Comparison of ENCODE assay signal across 15 cellular contexts in the genomic region with DNA sequence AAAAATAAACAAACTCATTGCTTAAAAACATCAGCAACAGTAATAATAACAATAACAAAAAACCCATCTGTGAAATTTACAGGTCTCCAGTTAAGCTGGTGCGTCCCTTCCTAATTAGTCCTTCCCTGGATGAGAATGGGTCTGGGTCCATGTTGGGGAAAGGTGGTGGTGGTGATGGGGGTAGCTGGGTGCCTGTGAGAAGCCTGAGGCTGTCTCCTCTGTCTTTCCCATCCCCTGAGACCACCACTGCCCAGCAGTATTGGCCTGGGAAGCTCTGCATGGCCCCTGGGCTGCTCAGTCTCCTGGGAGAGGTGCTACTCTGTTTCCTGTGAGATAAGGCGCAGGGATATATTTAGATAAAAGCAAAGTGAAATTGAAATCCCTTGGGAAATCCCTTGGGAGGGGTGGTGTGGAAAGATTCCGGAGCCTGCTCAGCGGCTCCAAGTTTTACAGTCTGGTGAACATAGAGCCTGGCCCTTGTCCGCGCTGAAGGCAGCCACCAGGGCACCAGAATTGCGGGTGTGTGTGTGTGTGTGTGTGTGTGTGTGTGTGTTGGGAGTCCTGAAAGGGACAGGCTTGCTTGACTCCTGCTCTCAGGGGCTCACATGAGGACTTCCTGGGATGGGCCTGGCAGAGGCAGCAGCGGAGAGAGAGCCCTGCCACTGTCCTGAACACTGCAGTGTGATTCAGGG.
DNase-seq lines count a peak whose midpoint lies in the region; ATAC-seq and TF ChIP-seq lines count a peak whose summit lies in the region.
"Had no signal": no experiment of that assay in that cellular context is flagged by ENCODE, and none has a peak within 500 bp of the region (broad histone marks: within the 10 kb centered on the region; RNA-seq: fewer than 3 reads in every experiment).

No MANE protein-coding gene starts in this region.

- no peaks in the 10 kb centered on the region for H3K4me1 Mint-ChIP-seq in activated T-cell treated with anti-CD3 and anti-CD28 coated beads, Interleukin-2, amount 50 U/mL, for 72 hours (ENCODE audit: low read depth)
- H3K4me1 Mint-ChIP-seq: activated naive CD4-positive, alpha-beta T cell treated with anti-CD3 and anti-CD28 coated beads, Interleukin-2, amount 50 U/mL, for 24 hours had no signal

- H3K36me3 ChIP-seq in Peyer's patch = no peaks in the 10 kb centered on the region

- no peak for TF ChIP-seq CTCF in Peyer's patch (IDR thresholded peaks at IDR 0.05)

- H3K27me3 ChIP-seq in Peyer's patch = peaks cover 0 to 2% of the 10 kb centered on the region in 2 donors

- no peak for TF ChIP-seq POLR2A in Peyer's patch (IDR thresholded peaks at IDR 0.05)

- H3K4me3 ChIP-seq in Peyer's patch = no peak overlapping the region

- intact Hi-C loops in left cardiac atrium (cut with DNase I) = no loop called here

- no peak overlapping the region for H3K4me3 Mint-ChIP-seq in activated T-cell treated with anti-CD3 and anti-CD28 coated beads, Interleukin-2, amount 50 U/mL, for 72 hours
- H3K4me3 Mint-ChIP-seq: activated naive CD4-positive, alpha-beta T cell treated with anti-CD3 and anti-CD28 coated beads, Interleukin-2, amount 50 U/mL, for 24 hours; CD14-positive monocyte; stimulated activated naive B cell treated with anti-CD40 and anti-IgM and Interleukin-4, amounts not matched to agents 10 μg/mL and 1 μg/mL and 100 μg/mL, for 72 hours had no signal

- peaks cover 0 to 4% (median 0%) of the 10 kb centered on the region in 4 donors for H3K4me1 ChIP-seq in Peyer's patch

- peak; percentile 54 to 71 for ATAC-seq in left cardiac atrium
- ATAC-seq in activated T-cell treated with anti-CD3 and anti-CD28 coated beads, Interleukin-2, amount 50 U/mL, for 72 hours (replicated peaks in 1 of 2) = no peak
- ATAC-seq: stimulated activated naive B cell treated with anti-CD40 and anti-IgM and Interleukin-4, amounts not matched to agents 10 μg/mL and 1 μg/mL and 100 μg/mL, for 72 hours had no signal

- H3K27me3 Mint-ChIP-seq in activated T-cell treated with anti-CD3 and anti-CD28 coated beads, Interleukin-2, amount 50 U/mL, for 72 hours (ENCODE audit: low read depth) = peaks cover 23% of the 10 kb centered on the region

- no peak overlapping the region for H3K27ac Mint-ChIP-seq in activated T-cell treated with anti-CD3 and anti-CD28 coated beads, Interleukin-2, amount 50 U/mL, for 72 hours
- H3K27ac Mint-ChIP-seq: activated naive CD4-positive, alpha-beta T cell treated with anti-CD3 and anti-CD28 coated beads, Interleukin-2, amount 50 U/mL, for 24 hours; CD14-positive monocyte; stimulated activated naive B cell treated with anti-CD40 and anti-IgM and Interleukin-4, amounts not matched to agents 10 μg/mL and 1 μg/mL and 100 μg/mL, for 72 hours had no signal

- H3K36me3 Mint-ChIP-seq in activated T-cell treated with anti-CD3 and anti-CD28 coated beads, Interleukin-2, amount 50 U/mL, for 72 hours (ENCODE audit: insufficient read depth in 2 of 2) = no peaks in the 10 kb centered on the region
- H3K36me3 Mint-ChIP-seq: activated naive CD4-positive, alpha-beta T cell treated with anti-CD3 and anti-CD28 coated beads, Interleukin-2, amount 50 U/mL, for 24 hours; CD14-positive monocyte; stimulated activated naive B cell treated with anti-CD40 and anti-IgM and Interleukin-4, amounts not matched to agents 10 μg/mL and 1 μg/mL and 100 μg/mL, for 72 hours had no signal

- H3K9me3 Mint-ChIP-seq in activated T-cell treated with anti-CD3 and anti-CD28 coated beads, Interleukin-2, amount 50 U/mL, for 72 hours = no peaks in the 10 kb centered on the region
- H3K9me3 Mint-ChIP-seq: activated naive CD4-positive, alpha-beta T cell treated with anti-CD3 and anti-CD28 coated beads, Interleukin-2, amount 50 U/mL, for 24 hours; stimulated activated naive B cell treated with anti-CD40 and anti-IgM and Interleukin-4, amounts not matched to agents 10 μg/mL and 1 μg/mL and 100 μg/mL, for 72 hours had no signal

- H3K27ac ChIP-seq in Peyer's patch = no peak overlapping the region

- no peaks in the 10 kb centered on the region for H3K9me3 ChIP-seq in Peyer's patch

- peak; percentile 67 for DNase-seq in DMS153 (lab: John Stamatoyannopoulos, UW)
- peak in 2 of 3 donors; percentile 28 to 29 for DNase-seq in Peyer's patch
- no peak for DNase-seq in left cardiac atrium
- DNase-seq in renal cortical epithelial cell (ENCODE audit: low read depth) = peak; percentile 17
- no peak for DNase-seq in NCI-H2081 treated with DMSO at 0.1 percent for 48 hours (lab: John Stamatoyannopoulos, UW)
- no peak for DNase-seq in activated T-cell treated with anti-CD3 and anti-CD28 coated beads, Interleukin-2, amount 50 U/mL, for 72 hours
- no peak for DNase-seq in activated effector memory CD4-positive, alpha-beta T cell treated with anti-CD3 and anti-CD28 coated beads, Interleukin-2, amount 50 U/mL, for 16 hours
- no peak for DNase-seq in 8988T
- DNase-seq: MM.1S; NCI-H524; SHP77; stimulated activated CD4-positive, alpha-beta T cell treated with anti-CD3 and anti-CD28 coated beads, Interleukin-4, amount 100 ng/mL, for 4 hours; stimulated activated naive B cell treated with anti-CD40 and anti-IgM and Interleukin-4, amounts not matched to agents 10 μg/mL and 1 μg/mL and 100 μg/mL, for 72 hours had no signal

Comparison
In these comparisons a context has a peak if more than half of its experiments do, and no peak if none do; other contexts are left out.
1. DNase-seq: peak in DMS153 (single experiment), Peyer's patch (2 of 3) and renal cortical epithelial cell (single experiment); none in left cardiac atrium (single experiment), NCI-H2081 treated with DMSO at 0.1 percent for 48 hours (single experiment), activated T-cell treated with anti-CD3 and anti-CD28 coated beads, Interleukin-2, amount 50 U/mL, for 72 hours (0 of 2), activated effector memory CD4-positive, alpha-beta T cell treated with anti-CD3 and anti-CD28 coated beads, Interleukin-2, amount 50 U/mL, for 16 hours (single experiment) and 8988T (single experiment).
2. ATAC-seq: peak in left cardiac atrium (2 of 2); none in activated T-cell treated with anti-CD3 and anti-CD28 coated beads, Interleukin-2, amount 50 U/mL, for 72 hours (0 of 2).